Comparison of ENCODE assay signal across 26 cellular contexts in the genomic region with DNA sequence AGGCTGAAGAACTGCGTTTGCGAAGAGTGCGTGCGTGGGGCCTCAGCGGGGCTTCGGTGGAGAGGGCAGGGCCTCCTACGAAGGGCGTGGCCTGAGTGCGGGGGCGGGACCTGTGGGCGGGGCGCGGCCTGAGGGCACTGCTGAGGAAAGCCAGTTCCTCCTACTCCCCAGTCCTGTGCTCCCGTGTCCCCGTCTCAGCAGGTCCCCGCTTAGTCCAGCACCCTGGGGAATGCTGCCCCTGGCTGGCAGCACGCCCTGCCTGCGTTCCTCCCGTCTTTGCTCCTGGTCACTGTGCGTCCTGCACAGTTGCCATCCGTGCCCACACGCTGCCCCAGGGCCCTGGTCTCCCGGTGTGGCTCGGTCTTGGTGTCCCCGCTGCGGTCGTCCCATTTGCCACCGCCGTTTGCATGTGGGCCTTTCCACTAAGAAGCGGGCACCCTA.
"Had no signal": no experiment of that assay in that cellular context is flagged by ENCODE, and none has a peak within 500 bp of the region (broad histone marks: within the 10 kb centered on the region; RNA-seq: fewer than 3 reads in every experiment).

No MANE protein-coding gene starts in this region.

- H3K36me3 Mint-ChIP-seq: stimulated activated effector memory CD8-positive, alpha-beta T cell treated with anti-CD3 and anti-CD28 coated beads, Interleukin-12 subunit alpha, Interleukin-12 subunit beta, amount 100 ng/mL, for 72 hours; type B pancreatic cell had no signal

- H3K27ac Mint-ChIP-seq: naive thymus-derived CD8-positive, alpha-beta T cell; stimulated activated effector memory CD8-positive, alpha-beta T cell treated with anti-CD3 and anti-CD28 coated beads, Interleukin-12 subunit alpha, Interleukin-12 subunit beta, amount 100 ng/mL, for 72 hours; type B pancreatic cell had no signal

- H3K4me3 Mint-ChIP-seq: naive thymus-derived CD8-positive, alpha-beta T cell; neural crest cell; stimulated activated effector memory CD8-positive, alpha-beta T cell treated with anti-CD3 and anti-CD28 coated beads, Interleukin-12 subunit alpha, Interleukin-12 subunit beta, amount 100 ng/mL, for 72 hours; type B pancreatic cell had no signal

- H3K27me3 ChIP-seq: heart left ventricle, hepatocyte, left lung, right atrium auricular region, testis, tibial artery, uterus had no signal

- DNase-seq: cerebellar nuclear complex; dorsolateral prefrontal cortex; effector CD4-positive, alpha-beta T cell; heart left ventricle; kidney; left cardiac atrium; left lung; mesendoderm; midbrain; naive thymus-derived CD8-positive, alpha-beta T cell; stimulated activated CD4-positive, alpha-beta T cell treated with anti-CD3 and anti-CD28 coated beads, Interleukin-2, amount 100 ng/mL, for 24 hours; stimulated activated CD4-positive, alpha-beta T cell treated with anti-CD3 and anti-CD28 coated beads, Interleukin-4, amount 100 ng/mL, for 24 hours; stimulated activated naive CD8-positive, alpha-beta T cell treated with anti-CD3 and anti-CD28 coated beads, Interleukin-15, Interleukin-2, amounts not matched to agents 100 U/mL and 50 U/mL, for 24 hours; substantia nigra; testis; uterus had no signal

- H3K4me1 ChIP-seq: gastroesophageal sphincter, heart left ventricle, left lung, parathyroid adenoma, prostate gland, right atrium auricular region, tibial artery, uterus had no signal

- H3K4me2 ChIP-seq: hepatocyte, smooth muscle cell had no signal

- H3K9ac ChIP-seq: parathyroid adenoma had no signal

- H3K9me3 ChIP-seq: gastroesophageal sphincter, prostate gland, right atrium auricular region, testis, tibial artery, uterus had no signal

- H3K27ac ChIP-seq: dorsolateral prefrontal cortex, gastroesophageal sphincter, heart left ventricle, hepatocyte, left lung, parathyroid adenoma, prostate gland, right atrium auricular region, testis, tibial artery, uterus had no signal

- H2AFZ ChIP-seq: hepatocyte, parathyroid adenoma had no signal

- ATAC-seq: gastroesophageal sphincter; heart left ventricle; left cardiac atrium; left lung; naive thymus-derived CD8-positive, alpha-beta T cell; stimulated activated effector memory CD8-positive, alpha-beta T cell treated with anti-CD3 and anti-CD28 coated beads, Interleukin-12 subunit alpha, Interleukin-12 subunit beta, amount 100 ng/mL, for 72 hours had no signal

- H3K4me1 Mint-ChIP-seq: naive thymus-derived CD8-positive, alpha-beta T cell; neural crest cell; stimulated activated effector memory CD8-positive, alpha-beta T cell treated with anti-CD3 and anti-CD28 coated beads, Interleukin-12 subunit alpha, Interleukin-12 subunit beta, amount 100 ng/mL, for 72 hours had no signal

- H3K27me3 Mint-ChIP-seq: type B pancreatic cell had no signal

- H3K4me3 ChIP-seq: dorsolateral prefrontal cortex, gastroesophageal sphincter, heart left ventricle, hepatocyte, left lung, prostate gland, right atrium auricular region, smooth muscle cell, tibial artery, uterus had no signal

- H3K36me3 ChIP-seq: gastroesophageal sphincter, heart left ventricle, left lung, prostate gland, right atrium auricular region, tibial artery, uterus had no signal
